ENCODE assay signal across 8 cellular contexts in genomic region chr6:111711476-111711875, GRCh38.
A peak's percentile ranks its signal among the peaks of the same experiment; 100 is the strongest.
DNase-seq lines count a peak whose midpoint lies in the region; ATAC-seq and TF ChIP-seq lines count a peak whose summit lies in the region.

No MANE protein-coding gene starts in this region.

- H3K4me3 ChIP-seq in body of pancreas (no peak overlapping the region), muscle layer of duodenum (ENCODE audit: low read depth in 1 of 2, low read length in 2 of 2) (no peak overlapping the region)

- no peaks in the 10 kb centered on the region for H3K36me3 Mint-ChIP-seq in HFFc6 (ENCODE audit: low read depth)

- peaks cover 19% of the 10 kb centered on the region for H3K4me1 Mint-ChIP-seq in HFFc6 (ENCODE audit: low read depth)

- TF ChIP-seq CTCF in body of pancreas (IDR thresholded peaks at IDR 0.05) = no peak
- TF ChIP-seq CTCF in HFFc6 (IDR thresholded peaks at IDR 0.05) = no peak

- H3K27ac ChIP-seq in body of pancreas = no peak overlapping the region
- peak overlapping the region; percentile 19 for H3K27ac ChIP-seq in muscle layer of duodenum (ENCODE audit: low read length)

- H3K4me3 Mint-ChIP-seq in HFFc6 = no peak overlapping the region

- intact Hi-C loops in body of pancreas (cut with DNase I) = loop anchor here (5.0 to 10.0 kb wide), 2 partner anchors 163 to 281 kb away; partner anchors contain the start of gene FYN

- WGBS in body of pancreas, 2 donors = 64 to 72% methylated on average over 7 of the region's 7 CpGs

- ATAC-seq in body of pancreas (no peak), GM21737 (IDR thresholded peaks at IDR 0.05; ENCODE audit: unreplicated experiment) (no peak)

- no peak overlapping the region for H3K27ac Mint-ChIP-seq in HFFc6

- no peaks in the 10 kb centered on the region for H3K27me3 Mint-ChIP-seq in HFFc6 (ENCODE audit: insufficient read depth)

- DNase-seq in C1 segment of cervical spinal cord (lab: John Stamatoyannopoulos, UW) = peak in 9 of 14 donors; percentile 29 to 92 (median 59)
- peak; percentile 68 for DNase-seq in NCI-H187 treated with DMSO at 0.1 percent for 48 hours (lab: John Stamatoyannopoulos, UW)
- DNase-seq in body of pancreas = peak in 3 of 4 donors; percentile 28 to 41 (median 32)
- no peak for DNase-seq in NOMO-1 (lab: John Stamatoyannopoulos, UW; ENCODE audit: unreplicated experiment in 2 of 2)
- no peak for DNase-seq in NCI-H146 (lab: John Stamatoyannopoulos, UW)
- DNase-seq in HFFc6 = no peak

- H3K9me3 ChIP-seq in body of pancreas = no peaks in the 10 kb centered on the region
- no peaks in the 10 kb centered on the region for H3K9me3 ChIP-seq in muscle layer of duodenum (ENCODE audit: control insufficient read depth in 1 of 2, low read length in 2 of 2)

- no peaks in the 10 kb centered on the region for H3K27me3 ChIP-seq in body of pancreas
- H3K27me3 ChIP-seq in muscle layer of duodenum (ENCODE audit: low read depth, low read length) = no peaks in the 10 kb centered on the region

- no peaks in the 10 kb centered on the region for H3K9me3 Mint-ChIP-seq in HFFc6

- H3K36me3 ChIP-seq in body of pancreas (replicated peaks in 1 of 2; ENCODE audit: insufficient read depth in 1 of 2, low read depth in 2 of 2) (no peaks in the 10 kb centered on the region), muscle layer of duodenum (ENCODE audit: control insufficient read depth in 1 of 2, insufficient read depth in 2 of 2, low read length in 2 of 2) (peaks cover 6 to 8% of the 10 kb centered on the region in 2 donors)

- no peak for TF ChIP-seq POLR2A in body of pancreas (IDR thresholded peaks at IDR 0.05)

- peaks cover 10% of the 10 kb centered on the region for H3K4me1 ChIP-seq in body of pancreas
- peaks cover 10 to 24% of the 10 kb centered on the region in 2 donors for H3K4me1 ChIP-seq in muscle layer of duodenum (ENCODE audit: control insufficient read depth in 1 of 2, insufficient read depth in 2 of 2, low read length in 2 of 2)

Comparison
In these comparisons a context has a peak if more than half of its experiments do, and no peak if none do; other contexts are left out.
1. DNase-seq: peak in C1 segment of cervical spinal cord (9 of 14), NCI-H187 treated with DMSO at 0.1 percent for 48 hours (single experiment) and body of pancreas (3 of 4); none in NOMO-1 (0 of 2), NCI-H146 (single experiment) and HFFc6 (single experiment).